Comparison of ENCODE assay signal across 1 cellular context in the genomic region with DNA sequence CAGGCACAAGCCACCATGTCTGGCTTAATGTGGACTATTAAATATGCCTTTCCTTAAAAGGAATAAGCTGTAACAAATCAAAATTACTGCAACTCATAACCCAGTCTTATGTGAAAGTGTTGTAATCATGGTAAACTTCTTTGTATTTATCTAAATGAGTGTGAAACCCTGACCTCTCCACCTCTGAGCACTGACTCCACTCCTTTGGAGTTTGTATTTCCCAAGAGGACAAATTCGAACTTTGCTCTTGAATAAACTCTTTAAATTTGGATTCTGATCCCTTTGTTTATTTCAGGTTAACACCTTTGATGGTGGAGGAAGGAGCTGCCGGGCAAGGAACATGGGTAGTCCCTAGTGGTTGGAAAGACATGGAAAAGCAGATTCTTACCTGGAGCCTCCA.
A peak's percentile ranks its signal among the peaks of the same experiment; 100 is the strongest.
TF ChIP-seq lines count a peak whose summit lies in the region.

No MANE protein-coding gene starts in this region.

TF ChIP-seq in HepG2, 621 proteins besides CTCF, POLR2A, EP300 and RAD21 (continued from another document):
- TF ChIP-seq, protein P1, sequence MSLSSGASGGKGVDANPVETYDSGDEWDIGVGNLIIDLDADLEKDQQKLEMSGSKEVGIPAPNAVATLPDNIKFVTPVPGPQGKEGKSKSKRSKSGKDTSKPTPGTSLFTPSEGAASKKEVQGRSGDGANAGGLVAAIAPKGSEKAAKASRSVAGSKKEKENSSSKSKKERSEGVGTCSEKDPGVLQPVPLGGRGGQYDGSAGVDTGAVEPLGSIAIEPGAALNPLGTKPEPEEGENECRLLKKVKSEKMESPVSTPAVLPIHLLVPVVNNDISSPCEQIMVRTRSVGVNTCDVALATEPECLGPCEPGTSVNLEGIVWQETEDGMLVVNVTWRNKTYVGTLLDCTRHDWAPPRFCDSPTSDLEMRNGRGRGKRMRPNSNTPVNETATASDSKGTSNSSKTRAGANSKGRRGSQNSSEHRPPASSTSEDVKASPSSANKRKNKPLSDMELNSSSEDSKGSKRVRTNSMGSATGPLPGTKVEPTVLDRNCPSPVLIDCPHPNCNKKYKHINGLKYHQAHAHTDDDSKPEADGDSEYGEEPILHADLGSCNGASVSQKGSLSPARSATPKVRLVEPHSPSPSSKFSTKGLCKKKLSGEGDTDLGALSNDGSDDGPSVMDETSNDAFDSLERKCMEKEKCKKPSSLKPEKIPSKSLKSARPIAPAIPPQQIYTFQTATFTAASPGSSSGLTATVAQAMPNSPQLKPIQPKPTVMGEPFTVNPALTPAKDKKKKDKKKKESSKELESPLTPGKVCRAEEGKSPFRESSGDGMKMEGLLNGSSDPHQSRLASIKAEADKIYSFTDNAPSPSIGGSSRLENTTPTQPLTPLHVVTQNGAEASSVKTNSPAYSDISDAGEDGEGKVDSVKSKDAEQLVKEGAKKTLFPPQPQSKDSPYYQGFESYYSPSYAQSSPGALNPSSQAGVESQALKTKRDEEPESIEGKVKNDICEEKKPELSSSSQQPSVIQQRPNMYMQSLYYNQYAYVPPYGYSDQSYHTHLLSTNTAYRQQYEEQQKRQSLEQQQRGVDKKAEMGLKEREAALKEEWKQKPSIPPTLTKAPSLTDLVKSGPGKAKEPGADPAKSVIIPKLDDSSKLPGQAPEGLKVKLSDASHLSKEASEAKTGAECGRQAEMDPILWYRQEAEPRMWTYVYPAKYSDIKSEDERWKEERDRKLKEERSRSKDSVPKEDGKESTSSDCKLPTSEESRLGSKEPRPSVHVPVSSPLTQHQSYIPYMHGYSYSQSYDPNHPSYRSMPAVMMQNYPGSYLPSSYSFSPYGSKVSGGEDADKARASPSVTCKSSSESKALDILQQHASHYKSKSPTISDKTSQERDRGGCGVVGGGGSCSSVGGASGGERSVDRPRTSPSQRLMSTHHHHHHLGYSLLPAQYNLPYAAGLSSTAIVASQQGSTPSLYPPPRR (CRISPR knock-in tag; IDR thresholded peaks at IDR 0.05; ENCODE audit: borderline replicate concordance) = no peak
- TF ChIP-seq KLF16 (CRISPR knock-in tag; IDR thresholded peaks at IDR 0.05) (no peak), HMG20B (CRISPR knock-in tag; conservative IDR thresholded peaks at IDR 0.05) (no peak), ZNF883 (CRISPR knock-in tag; IDR thresholded peaks at IDR 0.05; ENCODE audit: not compliant biosample characterization) (no peak), ZNF800 (CRISPR knock-in tag; IDR thresholded peaks at IDR 0.05) (no peak), ZMYM2 (CRISPR knock-in tag; IDR thresholded peaks at IDR 0.05) (no peak), ZNF629 (CRISPR knock-in tag; conservative IDR thresholded peaks at IDR 0.05) (no peak), MED13 (CRISPR knock-in tag; IDR thresholded peaks at IDR 0.05) (no peak), FOXP1 (IDR thresholded peaks at IDR 0.05) (no peak), FOXP1 (CRISPR knock-in tag; IDR thresholded peaks at IDR 0.05) (peak; percentile 36; the same call in 1 of the 2 replicates), TBX2 (CRISPR knock-in tag; IDR thresholded peaks at IDR 0.05; ENCODE audit: borderline replicate concordance) (no peak), ZIK1 (CRISPR knock-in tag; IDR thresholded peaks at IDR 0.05; ENCODE audit: borderline replicate concordance, low read depth) (no peak), TCF7 (IDR thresholded peaks at IDR 0.05; ENCODE audit: low read depth) (no peak; the same call in 1 of the 2 replicates), ZNF3 (CRISPR knock-in tag; IDR thresholded peaks at IDR 0.05) (no peak), HDAC6 (IDR thresholded peaks at IDR 0.05; ENCODE audit: low read depth, low read length) (no peak), MTA1 (CRISPR knock-in tag; IDR thresholded peaks at IDR 0.05; ENCODE audit: borderline replicate concordance) (no peak), HCFC1 (IDR thresholded peaks at IDR 0.05; ENCODE audit: low read depth, low read length) (no peak), PRMT3 (CRISPR knock-in tag; IDR thresholded peaks at IDR 0.05; ENCODE audit: borderline replicate concordance, low read depth) (no peak), FOXJ3 (CRISPR knock-in tag; IDR thresholded peaks at IDR 0.05; ENCODE audit: borderline replicate concordance) (peak; percentile 37; the same call in 1 of the 2 replicates), ARNT2 (CRISPR knock-in tag; IDR thresholded peaks at IDR 0.05; ENCODE audit: low read depth) (no peak), ZNF598 (CRISPR knock-in tag; IDR thresholded peaks at IDR 0.05; ENCODE audit: borderline replicate concordance) (no peak), ZNF543 (CRISPR knock-in tag; IDR thresholded peaks at IDR 0.05) (no peak)
- TF ChIP-seq, protein P2, sequence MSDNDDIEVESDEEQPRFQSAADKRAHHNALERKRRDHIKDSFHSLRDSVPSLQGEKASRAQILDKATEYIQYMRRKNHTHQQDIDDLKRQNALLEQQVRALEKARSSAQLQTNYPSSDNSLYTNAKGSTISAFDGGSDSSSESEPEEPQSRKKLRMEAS (IDR thresholded peaks at IDR 0.05) = no peak
- TF ChIP-seq, protein P3, sequence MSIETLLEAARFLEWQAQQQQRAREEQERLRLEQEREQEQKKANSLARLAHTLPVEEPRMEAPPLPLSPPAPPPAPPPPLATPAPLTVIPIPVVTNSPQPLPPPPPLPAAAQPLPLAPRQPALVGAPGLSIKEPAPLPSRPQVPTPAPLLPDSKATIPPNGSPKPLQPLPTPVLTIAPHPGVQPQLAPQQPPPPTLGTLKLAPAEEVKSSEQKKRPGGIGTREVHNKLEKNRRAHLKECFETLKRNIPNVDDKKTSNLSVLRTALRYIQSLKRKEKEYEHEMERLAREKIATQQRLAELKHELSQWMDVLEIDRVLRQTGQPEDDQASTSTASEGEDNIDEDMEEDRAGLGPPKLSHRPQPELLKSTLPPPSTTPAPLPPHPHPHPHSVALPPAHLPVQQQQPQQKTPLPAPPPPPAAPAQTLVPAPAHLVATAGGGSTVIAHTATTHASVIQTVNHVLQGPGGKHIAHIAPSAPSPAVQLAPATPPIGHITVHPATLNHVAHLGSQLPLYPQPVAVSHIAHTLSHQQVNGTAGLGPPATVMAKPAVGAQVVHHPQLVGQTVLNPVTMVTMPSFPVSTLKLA (IDR thresholded peaks at IDR 0.05) = no peak
